In genomic region chr21:34517491-34518245, GRCh38 we compare ENCODE assay signal across 8 cellular contexts. TPM values are rescaled to one million over a fixed set of nuclear protein-coding genes. Genes with fewer than 3 reads are reported as not detected.
DNase-seq lines count a peak whose midpoint lies in the region; ATAC-seq and TF ChIP-seq lines count a peak whose summit lies in the region.

No MANE protein-coding gene starts in this region.

- TF ChIP-seq CTCF in 22Rv1 (IDR thresholded peaks at IDR 0.05), result peak; percentile 15; the same call in 1 of the 2 replicates
- TF ChIP-seq CTCF in GM12873 (IDR thresholded peaks at IDR 0.05; ENCODE audit: insufficient read depth, low read depth, low read length, missing control alignments), result peak; percentile 59

- DNase-seq in SKM-1 treated with dmso at 0.1 percent for 144 hours (lab: John Stamatoyannopoulos, UW; ENCODE audit: unreplicated experiment), result peak; percentile 94
- DNase-seq in cardiac septum (ENCODE audit: low spot score), result peak; percentile 78
- DNase-seq in globus pallidus (ENCODE audit: low spot score), result no peak
- DNase-seq in pons (ENCODE audit: low spot score), result no peak
- DNase-seq in DMS79 treated with DMSO at 0.1 percent for 48 hours (lab: John Stamatoyannopoulos, UW), result no peak

- intact Hi-C loops in cardiac septum (cut with DNase I), result no loop called here

- ATAC-seq in HG03457 (IDR thresholded peaks at IDR 0.05; ENCODE audit: unreplicated experiment), result no peak

- no peak overlapping the region for H3K27ac ChIP-seq in 22Rv1

RNA-seq across cellular contexts. Expression of gene KCNE1, which starts 5.7 kb away (rescaled TPM):
- total RNA-seq in cardiac septum, result 17.7 TPM

Comparison
In these comparisons a context has a peak if more than half of its experiments do, and no peak if none do; other contexts are left out.
1. DNase-seq: peak in SKM-1 treated with dmso at 0.1 percent for 144 hours (single experiment) and cardiac septum (single experiment); none in globus pallidus (single experiment), pons (single experiment) and DMS79 treated with DMSO at 0.1 percent for 48 hours (single experiment).